22 cellular contexts compared by ENCODE assay signal in the genomic region with DNA sequence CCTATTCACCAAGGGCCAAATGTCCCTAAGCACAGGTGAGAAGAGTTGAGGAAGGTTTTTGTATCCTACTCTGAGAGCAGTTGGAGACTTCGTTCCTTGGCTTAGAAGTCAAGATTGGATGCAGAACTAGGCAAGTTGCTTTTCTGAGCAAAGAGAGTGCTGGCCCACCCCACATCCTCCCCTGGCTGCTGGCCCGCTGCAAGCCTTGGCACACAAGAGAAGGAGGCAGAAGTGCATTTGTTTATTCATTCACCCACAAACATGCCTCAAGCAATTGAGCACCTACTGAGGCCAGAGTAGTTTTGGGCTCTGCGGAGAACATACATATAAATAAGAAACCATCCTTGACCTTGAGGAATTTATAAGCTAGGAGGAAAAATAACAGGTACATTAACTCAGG.
DNase-seq lines count a peak whose midpoint lies in the region; ATAC-seq and TF ChIP-seq lines count a peak whose summit lies in the region.
"Had no signal": no experiment of that assay in that cellular context is flagged by ENCODE, and none has a peak within 500 bp of the region (broad histone marks: within the 10 kb centered on the region; RNA-seq: fewer than 3 reads in every experiment).

No MANE protein-coding gene starts in this region.

- H3K9ac ChIP-seq in endodermal cell (ENCODE audit: extremely low read depth, low read length, poor library complexity, severe bottlenecking): no peak overlapping the region

- WGBS in endodermal cell (ENCODE audit: insufficient coverage in 1 of 2, insufficient read length in 1 of 2), 2 experiments: 91 to 99% methylated on average over 1 to 3 of the region's 3 CpGs

- no peak overlapping the region for H3K4me3 ChIP-seq in CD8-positive, alpha-beta memory T cell (ENCODE audit: low read length)
- no peak overlapping the region for H3K4me3 ChIP-seq in endodermal cell (ENCODE audit: low read length)
- H3K4me3 ChIP-seq: A549 had no signal

- POLR2A ChIA-PET in CD8-positive, alpha-beta memory T cell (lab: Charles Lee): no interaction called here

- no peak for ATAC-seq in stimulated activated memory B cell treated with anti-CD40 and anti-IgM and Interleukin-4, amounts not matched to agents 10 μg/mL and 1 μg/mL and 100 μg/mL, for 72 hours
- ATAC-seq in GM21717 (IDR thresholded peaks at IDR 0.05; ENCODE audit: unreplicated experiment): no peak
- ATAC-seq: A549, Panc1 had no signal

- no peaks in the 10 kb centered on the region for H3K9me3 Mint-ChIP-seq in stimulated activated memory B cell treated with anti-CD40 and anti-IgM and Interleukin-4, amounts not matched to agents 10 μg/mL and 1 μg/mL and 100 μg/mL, for 72 hours
- no peaks in the 10 kb centered on the region for H3K9me3 Mint-ChIP-seq in CD8-positive, alpha-beta memory T cell
- no peaks in the 10 kb centered on the region for H3K9me3 Mint-ChIP-seq in endodermal cell

- no peak overlapping the region for H3K27ac Mint-ChIP-seq in stimulated activated memory B cell treated with anti-CD40 and anti-IgM and Interleukin-4, amounts not matched to agents 10 μg/mL and 1 μg/mL and 100 μg/mL, for 72 hours
- H3K27ac Mint-ChIP-seq in CD8-positive, alpha-beta memory T cell: peak overlapping the region in 1 of 8 donors; percentile 36
- no peak overlapping the region for H3K27ac Mint-ChIP-seq in endodermal cell
- H3K27ac Mint-ChIP-seq: CD4-positive, alpha-beta memory T cell had no signal

- H3K4me1 Mint-ChIP-seq in stimulated activated memory B cell treated with anti-CD40 and anti-IgM and Interleukin-4, amounts not matched to agents 10 μg/mL and 1 μg/mL and 100 μg/mL, for 72 hours: no peaks in the 10 kb centered on the region
- no peaks in the 10 kb centered on the region for H3K4me1 Mint-ChIP-seq in CD8-positive, alpha-beta memory T cell
- H3K4me1 Mint-ChIP-seq in endodermal cell: peaks cover 13% of the 10 kb centered on the region
- H3K4me1 Mint-ChIP-seq: CD4-positive, alpha-beta memory T cell had no signal

- intact Hi-C loops in posterior cingulate gyrus (cut with DNase I): no loop called here

- no peaks in the 10 kb centered on the region for H3K36me3 ChIP-seq in CD8-positive, alpha-beta memory T cell (ENCODE audit: insufficient read depth, low read length)
- no peaks in the 10 kb centered on the region for H3K36me3 ChIP-seq in endodermal cell (ENCODE audit: control insufficient read depth, insufficient read depth, low read length)

- H3K9me3 ChIP-seq in CD8-positive, alpha-beta memory T cell (ENCODE audit: low read length): no peaks in the 10 kb centered on the region
- no peaks in the 10 kb centered on the region for H3K9me3 ChIP-seq in endodermal cell (ENCODE audit: control insufficient read depth, low read length)
- H3K9me3 ChIP-seq: A549, Caco-2 had no signal

- no peak overlapping the region for H3K27ac ChIP-seq in CD8-positive, alpha-beta memory T cell (ENCODE audit: low read depth, low read length)
- no peak overlapping the region for H3K27ac ChIP-seq in endodermal cell (ENCODE audit: low read depth, low read length)
- H3K27ac ChIP-seq: A549, RWPE1 had no signal

- H3K4me1 ChIP-seq in CD8-positive, alpha-beta memory T cell (ENCODE audit: insufficient read depth, low read length): no peaks in the 10 kb centered on the region
- H3K4me1 ChIP-seq in endodermal cell (ENCODE audit: control insufficient read depth, insufficient read depth, low read length): no peaks in the 10 kb centered on the region
- H3K4me1 ChIP-seq: A549, Caco-2 had no signal

- no peak overlapping the region for H3K4me3 Mint-ChIP-seq in stimulated activated memory B cell treated with anti-CD40 and anti-IgM and Interleukin-4, amounts not matched to agents 10 μg/mL and 1 μg/mL and 100 μg/mL, for 72 hours
- no peak overlapping the region for H3K4me3 Mint-ChIP-seq in CD8-positive, alpha-beta memory T cell
- H3K4me3 Mint-ChIP-seq in endodermal cell: no peak overlapping the region
- H3K4me3 Mint-ChIP-seq: CD4-positive, alpha-beta memory T cell had no signal

- H3K27me3 ChIP-seq in CD8-positive, alpha-beta memory T cell (ENCODE audit: insufficient read depth, low read length, poor library complexity, severe bottlenecking): no peaks in the 10 kb centered on the region
- H3K27me3 ChIP-seq in endodermal cell (ENCODE audit: control insufficient read depth, insufficient read depth, low read length, poor library complexity, severe bottlenecking): no peaks in the 10 kb centered on the region

- no peaks in the 10 kb centered on the region for H3K27me3 Mint-ChIP-seq in stimulated activated memory B cell treated with anti-CD40 and anti-IgM and Interleukin-4, amounts not matched to agents 10 μg/mL and 1 μg/mL and 100 μg/mL, for 72 hours
- peaks cover 6 to 10% of the 10 kb centered on the region in 2 donors for H3K27me3 Mint-ChIP-seq in CD8-positive, alpha-beta memory T cell
- H3K27me3 Mint-ChIP-seq in endodermal cell (ENCODE audit: insufficient read depth): peaks cover 7% of the 10 kb centered on the region
- H3K27me3 Mint-ChIP-seq: CD4-positive, alpha-beta memory T cell had no signal

- H3K36me3 Mint-ChIP-seq in stimulated activated memory B cell treated with anti-CD40 and anti-IgM and Interleukin-4, amounts not matched to agents 10 μg/mL and 1 μg/mL and 100 μg/mL, for 72 hours: no peaks in the 10 kb centered on the region
- H3K36me3 Mint-ChIP-seq in CD8-positive, alpha-beta memory T cell: no peaks in the 10 kb centered on the region
- no peaks in the 10 kb centered on the region for H3K36me3 Mint-ChIP-seq in endodermal cell (ENCODE audit: low read depth)
- H3K36me3 Mint-ChIP-seq: CD4-positive, alpha-beta memory T cell had no signal

- no peak for TF ChIP-seq CTCF in endodermal cell (conservative IDR thresholded peaks at IDR 0.05)

- DNase-seq in Ammon's horn (ENCODE audit: low spot score): peak; percentile 49
- DNase-seq in M059J (ENCODE audit: low read depth): peak; percentile 72
- peak; percentile 63 for DNase-seq in astrocyte of the hippocampus (ENCODE audit: low read depth, low spot score)
- peak in 9 of 10 donors; percentile 24 to 90 (median 42) for DNase-seq in posterior cingulate gyrus
- no peak for DNase-seq in CD8-positive, alpha-beta memory T cell
- no peak for DNase-seq in endodermal cell
- DNase-seq: AML-193; Caco-2; CD4-positive, alpha-beta memory T cell; DMS 273 treated with DMSO at 0.1 percent for 48 hours; DND-41; MV-4-11; NCI-H1105; NCI-H1436 treated with DMSO at 0.1 percent for 48 hours; NCI-H187 treated with DMSO at 0.1 percent for 48 hours; NCI-H526 treated with DMSO at 0.1 percent for 48 hours; SHP77 had no signal

- CTCF ChIA-PET in CD8-positive, alpha-beta memory T cell (lab: Charles Lee): no interaction called here

Comparison
In these comparisons a context has a peak if more than half of its experiments do, and no peak if none do; other contexts are left out.
1. DNase-seq: peak in Ammon's horn (single experiment), M059J (single experiment), astrocyte of the hippocampus (single experiment) and posterior cingulate gyrus (9 of 10); none in CD8-positive, alpha-beta memory T cell (0 of 5) and endodermal cell (single experiment).